ENCODE assay signal across 31 cellular contexts in the genomic region with DNA sequence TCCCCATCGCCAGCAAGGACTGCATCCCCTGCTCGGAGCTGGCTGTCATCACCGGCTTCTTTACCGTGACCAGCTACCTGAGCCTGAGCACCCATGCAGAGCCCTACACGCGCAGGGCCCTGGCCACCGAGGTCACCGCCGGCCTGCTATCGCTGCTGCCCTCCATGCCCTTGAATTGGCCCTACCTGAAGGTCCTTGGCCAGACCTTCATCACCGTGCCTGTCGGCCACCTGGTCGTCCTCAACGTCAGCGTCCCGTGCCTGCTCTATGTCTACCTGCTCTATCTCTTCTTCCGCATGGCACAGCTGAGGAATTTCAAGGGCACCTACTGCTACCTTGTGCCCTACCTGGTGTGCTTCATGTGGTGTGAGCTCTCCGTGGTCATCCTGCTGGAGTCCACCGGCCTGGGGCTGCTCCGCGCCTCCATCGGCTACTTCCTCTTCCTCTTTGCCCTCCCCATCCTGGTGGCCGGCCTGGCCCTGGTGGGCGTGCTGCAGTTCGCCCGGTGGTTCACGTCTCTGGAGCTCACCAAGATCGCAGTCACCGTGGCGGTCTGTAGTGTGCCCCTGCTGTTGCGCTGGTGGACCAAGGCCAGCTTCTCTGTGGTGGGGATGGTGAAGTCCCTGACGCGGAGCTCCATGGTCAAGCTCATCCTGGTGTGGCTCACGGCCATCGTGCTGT.
"Had no signal": no experiment of that assay in that cellular context is flagged by ENCODE, and none has a peak within 500 bp of the region (broad histone marks: within the 10 kb centered on the region; RNA-seq: fewer than 3 reads in every experiment).

No MANE protein-coding gene starts in this region.

- H3K9me3 Mint-ChIP-seq: activated CD4-positive, alpha-beta memory T cell treated with anti-CD3 and anti-CD28 coated beads for 36 hours; activated CD4-positive, alpha-beta T cell treated with anti-CD3 and anti-CD28 coated beads, Interleukin-2, amount 10 ng/mL, durations not matched to agents 24 days and 14 days; activated naive CD4-positive, alpha-beta T cell treated with anti-CD3 and anti-CD28 coated beads, Interleukin-2, amount 10 ng/mL, durations not matched to agents 7 days and 5 days; activated naive CD4-positive, alpha-beta T cell treated with anti-CD3 and anti-CD28 coated beads, Interleukin-2, amount 50 U/mL, for 72 hours; activated naive CD8-positive, alpha-beta T cell treated with anti-CD3 and anti-CD28 coated beads, Interleukin-2, amount 10 ng/mL, durations not matched to agents 7 days and 5 days; activated T-cell treated with anti-CD3 and anti-CD28 coated beads, Interleukin-2, amount 50 U/mL, for 72 hours; brain; central memory CD8-positive, alpha-beta T cell; T-helper 2 cell treated with Interferon-gamma antibody and Interleukin-4, amounts not matched to agents 5 μg/mL and 100 μg/mL, for 36 hours had no signal

- H3K36me3 ChIP-seq: colonic mucosa had no signal

- DNase-seq: activated CD4-positive, alpha-beta memory T cell treated with anti-CD3 and anti-CD28 coated beads for 36 hours; activated CD4-positive, alpha-beta T cell treated with anti-CD3 and anti-CD28 coated beads for 36 hours; activated CD4-positive, alpha-beta T cell treated with anti-CD3 and anti-CD28 coated beads, Interleukin-2, amount 10 ng/mL, durations not matched to agents 24 days and 14 days; activated CD4-positive, CD25-positive, alpha-beta regulatory T cell; activated CD4-positive, CD25-positive, alpha-beta regulatory T cell treated with anti-CD3 and anti-CD28 coated beads, Interleukin-2, amount 50 U/mL, for 72 hours; activated CD8-positive, alpha-beta memory T cell treated with anti-CD3 and anti-CD28 coated beads, Interleukin-2, amount 10 ng/mL, durations not matched to agents 7 days and 5 days; activated CD8-positive, alpha-beta memory T cell treated with anti-CD3 and anti-CD28 coated beads, Interleukin-2, amount 50 U/mL, for 4 hours; activated CD8-positive, alpha-beta T cell treated with anti-CD3 and anti-CD28 coated beads, Interleukin-2, amount 10 ng/mL, durations not matched to agents 7 days and 5 days; activated gamma-delta T cell; activated naive CD4-positive, alpha-beta T cell; activated naive CD4-positive, alpha-beta T cell treated with anti-CD3 and anti-CD28 coated beads, Interleukin-2, amount 10 ng/mL, durations not matched to agents 7 days and 5 days; activated naive CD8-positive, alpha-beta T cell treated with anti-CD3 and anti-CD28 coated beads, Interleukin-2, amount 10 ng/mL, durations not matched to agents 7 days and 5 days; activated T-cell treated with anti-CD3 and anti-CD28 coated beads, Interleukin-2, amount 50 U/mL, for 1 hour; activated T-cell treated with anti-CD3 and anti-CD28 coated beads, Interleukin-2, amount 50 U/mL, for 72 hours; colonic mucosa; effector CD8-positive, alpha-beta T cell; erythroblast; foreskin melanocyte; glutamatergic neuron; T-helper 1 cell; T-helper 17 cell; T1000 had no signal

- H3K9me3 ChIP-seq: ascending aorta, breast epithelium, colonic mucosa, esophagus muscularis mucosa, heart left ventricle had no signal

- H3K4me1 Mint-ChIP-seq: activated CD4-positive, alpha-beta T cell treated with anti-CD3 and anti-CD28 coated beads for 36 hours; activated CD4-positive, alpha-beta T cell treated with anti-CD3 and anti-CD28 coated beads, Interleukin-2, amount 10 ng/mL, durations not matched to agents 24 days and 14 days; activated naive CD4-positive, alpha-beta T cell treated with anti-CD3 and anti-CD28 coated beads, Interleukin-2, amount 10 ng/mL, durations not matched to agents 7 days and 5 days; activated naive CD8-positive, alpha-beta T cell treated with anti-CD3 and anti-CD28 coated beads, Interleukin-2, amount 10 ng/mL, durations not matched to agents 7 days and 5 days; brain; central memory CD8-positive, alpha-beta T cell; T-helper 17 cell had no signal

- H3K4me3 Mint-ChIP-seq: activated CD4-positive, alpha-beta memory T cell treated with anti-CD3 and anti-CD28 coated beads for 36 hours; activated CD4-positive, alpha-beta T cell treated with anti-CD3 and anti-CD28 coated beads for 36 hours; activated CD4-positive, alpha-beta T cell treated with anti-CD3 and anti-CD28 coated beads, Interleukin-2, amount 10 ng/mL, durations not matched to agents 24 days and 14 days; activated CD8-positive, alpha-beta memory T cell treated with anti-CD3 and anti-CD28 coated beads, Interleukin-2, amount 10 ng/mL, durations not matched to agents 7 days and 5 days; activated CD8-positive, alpha-beta T cell treated with anti-CD3 and anti-CD28 coated beads, Interleukin-2, amount 10 ng/mL, durations not matched to agents 7 days and 5 days; activated naive CD4-positive, alpha-beta T cell treated with anti-CD3 and anti-CD28 coated beads, Interleukin-2, amount 10 ng/mL, durations not matched to agents 7 days and 5 days; activated naive CD8-positive, alpha-beta T cell treated with anti-CD3 and anti-CD28 coated beads, Interleukin-2, amount 10 ng/mL, durations not matched to agents 7 days and 5 days; activated T-cell treated with anti-CD3 and anti-CD28 coated beads, Interleukin-2, amount 50 U/mL, for 72 hours; brain; central memory CD8-positive, alpha-beta T cell; T-helper 17 cell; T-helper 2 cell treated with Interferon-gamma antibody and Interleukin-4, amounts not matched to agents 5 μg/mL and 100 μg/mL, for 36 hours had no signal

- H3K36me3 Mint-ChIP-seq: activated CD8-positive, alpha-beta memory T cell treated with anti-CD3 and anti-CD28 coated beads, Interleukin-2, amount 10 ng/mL, durations not matched to agents 7 days and 5 days; activated naive CD4-positive, alpha-beta T cell treated with anti-CD3 and anti-CD28 coated beads, Interleukin-2, amount 10 ng/mL, durations not matched to agents 7 days and 5 days; activated naive CD8-positive, alpha-beta T cell treated with anti-CD3 and anti-CD28 coated beads, Interleukin-2, amount 10 ng/mL, durations not matched to agents 7 days and 5 days had no signal

- FAIRE-seq: endometrium had no signal

- H3K4me3 ChIP-seq: ascending aorta, breast epithelium, colonic mucosa, esophagus muscularis mucosa, heart left ventricle had no signal

- H3K27ac ChIP-seq: ascending aorta, breast epithelium, colonic mucosa, esophagus muscularis mucosa, heart left ventricle had no signal

- ATAC-seq: activated CD4-positive, alpha-beta T cell treated with anti-CD3 and anti-CD28 coated beads for 36 hours; activated CD8-positive, alpha-beta memory T cell treated with anti-CD3 and anti-CD28 coated beads, Interleukin-2, amount 10 ng/mL, durations not matched to agents 7 days and 5 days; activated CD8-positive, alpha-beta T cell treated with anti-CD3 and anti-CD28 coated beads, Interleukin-2, amount 10 ng/mL, durations not matched to agents 7 days and 5 days; activated naive CD4-positive, alpha-beta T cell treated with anti-CD3 and anti-CD28 coated beads, Interleukin-2, amount 50 U/mL, for 72 hours; activated T-cell treated with anti-CD3 and anti-CD28 coated beads, Interleukin-2, amount 50 U/mL, for 72 hours; heart left ventricle; T-helper 17 cell had no signal

- H3K4me1 ChIP-seq: ascending aorta, breast epithelium, colonic mucosa, heart left ventricle had no signal

- H3K27me3 Mint-ChIP-seq: activated CD4-positive, alpha-beta memory T cell treated with anti-CD3 and anti-CD28 coated beads for 36 hours; activated CD4-positive, alpha-beta T cell treated with anti-CD3 and anti-CD28 coated beads for 36 hours; activated CD4-positive, alpha-beta T cell treated with anti-CD3 and anti-CD28 coated beads, Interleukin-2, amount 10 ng/mL, durations not matched to agents 24 days and 14 days; activated naive CD8-positive, alpha-beta T cell treated with anti-CD3 and anti-CD28 coated beads, Interleukin-2, amount 10 ng/mL, durations not matched to agents 7 days and 5 days had no signal

- H3K27me3 ChIP-seq: ascending aorta, breast epithelium, colonic mucosa, esophagus muscularis mucosa, heart left ventricle had no signal
